In the genomic region with DNA sequence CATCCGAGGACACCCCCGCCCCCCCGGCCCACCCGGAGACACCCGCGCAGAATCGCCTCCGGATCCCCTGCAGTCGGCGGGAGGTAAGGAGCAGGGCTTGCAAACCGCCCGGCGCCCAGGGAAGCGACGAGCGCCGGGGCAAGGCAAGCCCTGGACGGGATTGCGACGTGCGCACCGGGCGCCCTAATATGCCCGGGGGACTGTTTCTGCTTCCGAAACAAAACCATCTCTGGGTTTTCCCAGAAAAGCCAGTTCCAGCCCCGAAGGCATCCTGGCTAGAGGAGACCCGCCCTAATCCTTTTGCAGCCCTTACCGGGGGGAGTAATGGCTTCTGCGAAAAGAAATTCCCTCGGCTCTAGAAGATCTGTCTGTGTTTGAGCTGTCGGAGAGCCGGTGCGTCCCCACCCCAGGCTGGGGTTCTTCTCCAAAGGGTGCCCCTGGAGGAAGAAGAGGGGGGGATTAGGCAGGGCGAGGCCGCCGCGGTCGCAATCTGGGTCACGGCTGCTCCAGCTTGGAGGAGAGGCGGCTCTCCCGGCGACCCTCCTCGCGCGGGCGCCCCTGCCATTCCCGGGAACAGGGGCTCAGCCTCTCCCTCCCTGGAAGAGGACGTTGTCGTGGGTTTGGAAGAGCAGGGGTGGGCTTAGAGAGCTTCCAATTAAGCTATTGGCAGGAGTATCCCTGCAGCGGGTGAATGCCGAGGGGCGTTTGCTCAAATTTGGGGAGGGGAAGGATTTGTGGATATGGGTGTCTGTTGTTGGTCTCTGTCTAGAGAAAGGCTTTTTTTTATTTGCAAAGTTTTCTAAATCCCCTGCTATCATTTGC, we compare ENCODE assay signal across 9 cellular contexts. TPM values are rescaled to one million over a fixed set of nuclear protein-coding genes. Genes with fewer than 3 reads are reported as not detected.
A peak's percentile ranks its signal among the peaks of the same experiment; 100 is the strongest.
DNase-seq lines count a peak whose midpoint lies in the region; ATAC-seq and TF ChIP-seq lines count a peak whose summit lies in the region.
"Had no signal": no experiment of that assay in that cellular context is flagged by ENCODE, and none has a peak within 500 bp of the region (broad histone marks: within the 10 kb centered on the region; RNA-seq: fewer than 3 reads in every experiment).

No MANE protein-coding gene starts in this region.

- peaks cover 21% of the 10 kb centered on the region for H3K36me3 Mint-ChIP-seq in type B pancreatic cell

- H3K9me3 ChIP-seq in A673 (ENCODE audit: low read depth, low read length, poor library complexity, severe bottlenecking) (no peaks in the 10 kb centered on the region), mesenchymal stem cell (ENCODE audit: control insufficient read depth, low read length) (no peaks in the 10 kb centered on the region)

- H3K27ac ChIP-seq in A673 (ENCODE audit: low read depth, low read length, poor library complexity, severe bottlenecking) = no peak overlapping the region
- H3K27ac ChIP-seq in cingulate gyrus (ENCODE audit: low read depth, low read length) = peak overlapping the region; percentile 47
- H3K27ac ChIP-seq in mesenchymal stem cell (ENCODE audit: low read length, poor library complexity, severe bottlenecking) = no peak overlapping the region

- H3K27me3 ChIP-seq in A673 (replicated peaks; ENCODE audit: insufficient read depth, low read depth, low read length, poor library complexity) = no peaks in the 10 kb centered on the region
- peaks cover 72 to 88% of the 10 kb centered on the region in 2 experiments for H3K27me3 ChIP-seq in mesenchymal stem cell (ENCODE audit: control insufficient read depth in 1 of 2, insufficient read depth in 1 of 2, low read length in 2 of 2)

- peaks cover 32% of the 10 kb centered on the region for H3K4me1 Mint-ChIP-seq in type B pancreatic cell (ENCODE audit: unreplicated experiment)

- no peak overlapping the region for H2BK12ac ChIP-seq in mesenchymal stem cell (ENCODE audit: low read length in 2 of 2)

- no peak overlapping the region for H2BK120ac ChIP-seq in mesenchymal stem cell (ENCODE audit: low read depth, low read length)

- no peak for TF ChIP-seq CTCF in A673 (conservative IDR thresholded peaks at IDR 0.05; ENCODE audit: low read depth, low read length)
- TF ChIP-seq CTCF in type B pancreatic cell (conservative IDR thresholded peaks at IDR 0.05) = no peak

- ATAC-seq in GM21786 (IDR thresholded peaks at IDR 0.05; ENCODE audit: unreplicated experiment) (no peak), GM19035 (IDR thresholded peaks at IDR 0.05; ENCODE audit: unreplicated experiment) (no peak), GM19023 (IDR thresholded peaks at IDR 0.05; ENCODE audit: unreplicated experiment) (no peak)
- ATAC-seq: GM12878 had no signal

- peak overlapping the region; percentile 60 for H3K4me3 ChIP-seq in A673 (ENCODE audit: low read depth, low read length, poor library complexity, severe bottlenecking)
- peak overlapping the region in 1 of 2 experiments; percentile 55 for H3K4me3 ChIP-seq in mesenchymal stem cell (ENCODE audit: insufficient read depth in 1 of 2, low read depth in 1 of 2, low read length in 2 of 2)
- H3K4me3 ChIP-seq: GM12878 had no signal

- no peak overlapping the region for H4K91ac ChIP-seq in mesenchymal stem cell (ENCODE audit: low read length)

- CTCF ChIA-PET in A673 (lab: Charles Lee) (no interaction called here), HEK293T (lab: Yijun Ruan, JAX) (interaction anchor here (0.5 to 1.5 kb wide), 5 partner anchors 304 to 816 kb away, joined by 3 to 8 read pairs (median 4); no protein-coding TSS in a partner anchor)

- H3K9me3 Mint-ChIP-seq in type B pancreatic cell = no peaks in the 10 kb centered on the region

- peak overlapping the region; percentile 82 for H3K27ac Mint-ChIP-seq in type B pancreatic cell

- H3K27me3 Mint-ChIP-seq in type B pancreatic cell = peaks cover 9% of the 10 kb centered on the region

- H3K4me2 ChIP-seq in mesenchymal stem cell (ENCODE audit: low read length, poor library complexity, severe bottlenecking) = peak overlapping the region; percentile 95

- H2AFZ ChIP-seq in mesenchymal stem cell (ENCODE audit: low read depth, low read length) = no peak overlapping the region

- H2BK5ac ChIP-seq in mesenchymal stem cell (ENCODE audit: low read depth, low read length, poor library complexity, severe bottlenecking) = no peak overlapping the region

- no peak overlapping the region for H4K8ac ChIP-seq in mesenchymal stem cell (ENCODE audit: low read length)

- H3K4me1 ChIP-seq in A673 (ENCODE audit: insufficient read depth, low read length, poor library complexity, severe bottlenecking) = peaks cover 19% of the 10 kb centered on the region
- H3K4me1 ChIP-seq in mesenchymal stem cell (ENCODE audit: control insufficient read depth, insufficient read depth, low read depth, low read length) = peaks cover 34% of the 10 kb centered on the region

- H3K36me3 ChIP-seq in A673 (ENCODE audit: insufficient read depth, low read length, poor library complexity, severe bottlenecking) = peaks cover 6% of the 10 kb centered on the region
- peaks cover 0 to 9% of the 10 kb centered on the region in 2 experiments for H3K36me3 ChIP-seq in mesenchymal stem cell (ENCODE audit: control insufficient read depth in 1 of 2, insufficient read depth in 2 of 2, low read depth in 1 of 2, low read length in 2 of 2)

- no peak overlapping the region for H2AK5ac ChIP-seq in mesenchymal stem cell (ENCODE audit: low read length, severe bottlenecking)

- no peak overlapping the region for H3K14ac ChIP-seq in mesenchymal stem cell (ENCODE audit: low read length in 2 of 2)

- H3K23ac ChIP-seq in mesenchymal stem cell (ENCODE audit: low read length in 2 of 2) = peak overlapping the region in 1 of 2 experiments; percentile 70

- peak; percentile 15 for DNase-seq in A673 (ENCODE audit: low spot score)
- DNase-seq in HEK293T (ENCODE audit: extremely low spot score) = peak; percentile 28
- peak; percentile 20 for DNase-seq in mesenchymal stem cell
- DNase-seq in type B pancreatic cell (ENCODE audit: extremely low spot score, unreplicated experiment) = no peak

- no peak overlapping the region for H3K4ac ChIP-seq in mesenchymal stem cell (ENCODE audit: low read depth in 1 of 2, low read length in 2 of 2)

- peaks cover 3% of the 10 kb centered on the region for H3K79me1 ChIP-seq in mesenchymal stem cell (replicated peaks; ENCODE audit: low read length, poor library complexity, severe bottlenecking)

- peak overlapping the region; percentile 95 for H3K4me3 Mint-ChIP-seq in type B pancreatic cell

- WGBS in mesenchymal stem cell = under 1% methylated on average over 52 of the region's 52 CpGs

- POLR2A ChIA-PET in A673 (lab: Charles Lee; ENCODE audit: low non-redundant PET) (interaction anchor here (0.6 kb wide), 1 partner anchor 90 kb away, joined by 4 read pairs; no protein-coding TSS in a partner anchor), HEK293T (lab: Yijun Ruan, JAX) (no interaction called here)

- no peak overlapping the region for H3K9ac ChIP-seq in mesenchymal stem cell (ENCODE audit: low read length)

- BruUV-seq in A673 (replicated peaks; lab: Mats Ljungman, UMichigan) = no TSS peak

- intact Hi-C loops in A673 (cut with micrococcal nuclease; ENCODE audit: unreplicated experiment) = loop anchor here (1.0 to 10.0 kb wide), 6 partner anchors 284 to 816 kb away; no protein-coding TSS in a partner anchor

- no peak overlapping the region for H2BK15ac ChIP-seq in mesenchymal stem cell (ENCODE audit: low read depth, poor library complexity, severe bottlenecking)

- H3K18ac ChIP-seq in mesenchymal stem cell (ENCODE audit: low read depth in 1 of 2, low read length in 2 of 2) = no peak overlapping the region

TF ChIP-seq in HEK293T, 16 proteins besides CTCF, POLR2A, EP300 and RAD21:
- no peak for TF ChIP-seq SUZ12 (IDR thresholded peaks at IDR 0.05)
- TF ChIP-seq FOXA1 (IDR thresholded peaks at IDR 0.05) = no peak
- TF ChIP-seq SP1 (IDR thresholded peaks at IDR 0.05) = no peak
- TF ChIP-seq LEF1 (IDR thresholded peaks at IDR 0.05; ENCODE audit: borderline replicate concordance) = no peak
- TF ChIP-seq FOXK2 (IDR thresholded peaks at IDR 0.05) = no peak
- no peak for TF ChIP-seq FOXM1 (IDR thresholded peaks at IDR 0.05; ENCODE audit: borderline replicate concordance)
- TF ChIP-seq ELF4 (IDR thresholded peaks at IDR 0.05) = no peak

RNA-seq across cellular contexts. Expression of a gene that starts 0.5 kb away (rescaled TPM):
- total RNA-seq in A673 (2021) (2.8 and 3.4 TPM in 2 replicates), type B pancreatic cell (ENCODE audit: low replicate concordance) (24.6 and 68.3 TPM in 2 replicates)
- 0.36 TPM for polyA plus RNA-seq in mesenchymal stem cell (2013, experiment 1 of 2)
- polyA plus RNA-seq in mesenchymal stem cell (2013, experiment 2 of 2) = 0.36 TPM
- total RNA-seq: GM12878 had no signal
- polyA plus RNA-seq: GM12878 had no signal
